ENCODE assay signal across 10 cellular contexts in the genomic region with DNA sequence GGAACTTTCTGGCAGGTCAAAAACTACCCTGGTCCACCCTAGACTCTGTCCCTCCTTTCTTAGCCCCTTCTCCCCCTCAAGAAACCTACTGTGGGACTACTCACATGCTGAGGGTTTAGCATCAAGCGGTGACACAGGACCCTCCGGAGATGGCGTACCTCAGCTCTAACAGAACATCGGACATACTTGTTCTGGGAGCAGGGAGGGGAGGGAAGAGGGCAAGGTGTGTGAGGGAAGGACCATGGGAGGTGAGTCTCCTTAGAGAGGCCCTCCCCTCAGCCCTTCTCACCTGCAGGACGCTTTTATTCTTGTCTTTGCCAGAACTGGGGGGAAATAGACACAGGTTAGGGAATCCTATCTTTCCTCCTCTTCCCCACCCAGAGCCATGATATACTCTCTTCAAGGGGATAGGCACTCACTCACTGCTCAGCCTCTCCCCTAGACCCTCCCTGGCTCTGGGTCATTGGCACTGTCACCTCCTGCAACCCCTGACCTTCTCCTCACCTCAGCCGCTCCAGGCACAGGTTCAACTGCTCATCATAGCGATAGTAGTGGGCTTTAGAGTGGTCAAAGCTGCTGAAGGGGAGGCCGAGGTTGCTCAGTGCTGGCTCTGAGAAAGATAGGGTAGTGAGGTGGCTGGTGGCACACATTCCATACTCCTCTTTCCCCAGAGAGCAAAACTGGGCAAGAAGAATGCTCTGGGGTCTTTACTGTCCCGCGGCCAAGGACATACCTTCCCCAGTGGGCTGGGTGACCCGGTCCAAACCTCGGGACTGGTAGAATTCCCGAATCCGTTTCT. TPM values are rescaled to one million over a fixed set of nuclear protein-coding genes. Genes with fewer than 3 reads are reported as not detected.
A peak's percentile ranks its signal among the peaks of the same experiment; 100 is the strongest.
DNase-seq lines count a peak whose midpoint lies in the region; ATAC-seq and TF ChIP-seq lines count a peak whose summit lies in the region.
"Had no signal": no experiment of that assay in that cellular context is flagged by ENCODE, and none has a peak within 500 bp of the region (broad histone marks: within the 10 kb centered on the region; RNA-seq: fewer than 3 reads in every experiment).

No MANE protein-coding gene starts in this region.

- H3K9me2 ChIP-seq in DOHH2 (replicated peaks; ENCODE audit: control insufficient read depth, low read length) = no peaks in the 10 kb centered on the region

- peaks cover 41% of the 10 kb centered on the region for H3K4me1 Mint-ChIP-seq in T-helper 17 cell

- peaks cover 29% of the 10 kb centered on the region for H3K27me3 ChIP-seq in DOHH2 (ENCODE audit: control insufficient read depth, low read length)
- H3K27me3 ChIP-seq in skeletal muscle tissue (ENCODE audit: control insufficient read depth in 3 of 3, insufficient read depth in 3 of 3, low read length in 3 of 3) = peaks cover 31 to 53% (median 36%) of the 10 kb centered on the region in 3 donors
- H3K27me3 ChIP-seq in esophagus squamous epithelium = peaks cover 0 to 56% (median 0%) of the 10 kb centered on the region in 4 donors

- peaks cover 41% of the 10 kb centered on the region for H3K4me1 ChIP-seq in DOHH2 (ENCODE audit: control insufficient read depth, low read length)
- peaks cover 24 to 31% (median 26%) of the 10 kb centered on the region in 3 donors for H3K4me1 ChIP-seq in skeletal muscle tissue (ENCODE audit: control insufficient read depth in 3 of 3, insufficient read depth in 3 of 3, low read length in 3 of 3)
- H3K4me1 ChIP-seq in esophagus squamous epithelium = peaks cover 32 to 61% (median 37%) of the 10 kb centered on the region in 3 donors

- H3K9ac ChIP-seq in skeletal muscle tissue (ENCODE audit: low read depth in 1 of 3, low read length in 3 of 3) = peak overlapping the region in 1 of 3 donors; percentile 25

- no peaks in the 10 kb centered on the region for H4K20me1 ChIP-seq in DOHH2 (ENCODE audit: control insufficient read depth, insufficient read depth, low read depth, low read length)

- no peak for ATAC-seq in T-helper 17 cell

- H3K4me3 ChIP-seq in DOHH2 (ENCODE audit: low read length) = 0 out of 2 replicates have a peak overlapping the region, but pooled peaks have one; percentile 4
- H3K4me3 ChIP-seq in fibroblast of villous mesenchyme (ENCODE audit: low read depth, low read length) = peak overlapping the region; percentile 40
- peak overlapping the region; percentile 3 to 29 (median 7) for H3K4me3 ChIP-seq in skeletal muscle tissue (ENCODE audit: low read length in 3 of 3)
- H3K4me3 ChIP-seq in esophagus squamous epithelium = peak overlapping the region in 2 of 4 donors; percentile 69 to 86

- peaks cover 13% of the 10 kb centered on the region for H3K79me2 ChIP-seq in DOHH2 (ENCODE audit: control insufficient read depth, low read length)

- peak overlapping the region; percentile 56 for H3K27ac Mint-ChIP-seq in T-helper 17 cell

- TF ChIP-seq CTCF in DOHH2 (IDR thresholded peaks at IDR 0.05; ENCODE audit: low read depth, low read length, poor library complexity, severe bottlenecking) = no peak
- TF ChIP-seq CTCF in fibroblast of villous mesenchyme (IDR thresholded peaks at IDR 0.05; ENCODE audit: insufficient read depth, low read depth, low read length) = no peak
- TF ChIP-seq CTCF in esophagus squamous epithelium (IDR thresholded peaks at IDR 0.05) = no peak

- peaks cover 13% of the 10 kb centered on the region for H3K36me3 Mint-ChIP-seq in T-helper 17 cell (ENCODE audit: low read depth)

- no peak overlapping the region for H3K27ac ChIP-seq in DOHH2 (ENCODE audit: low read depth, low read length)
- H3K27ac ChIP-seq in skeletal muscle tissue (ENCODE audit: low read depth, low read length) = no peak overlapping the region
- no peak overlapping the region for H3K27ac ChIP-seq in esophagus squamous epithelium

- H3K9me3 ChIP-seq in DOHH2 (ENCODE audit: control insufficient read depth, insufficient read depth, low read length) (no peaks in the 10 kb centered on the region), T-helper 17 cell (ENCODE audit: control insufficient read depth, low read length, poor library complexity, severe bottlenecking) (no peaks in the 10 kb centered on the region), skeletal muscle tissue (ENCODE audit: control insufficient read depth in 3 of 3, low read length in 3 of 3) (no peaks in the 10 kb centered on the region), esophagus squamous epithelium (no peaks in the 10 kb centered on the region)
- H3K9me3 ChIP-seq: adrenal gland had no signal

- DNase-seq in T-helper 17 cell (no peak), fibroblast of villous mesenchyme (ENCODE audit: low read depth) (no peak), NOMO-1 treated with DMSO at 0.1 percent for 48 hours (lab: John Stamatoyannopoulos, UW; ENCODE audit: unreplicated experiment) (no peak), NCI-H774 (lab: John Stamatoyannopoulos, UW) (no peak), esophagus squamous epithelium (lab: John Stamatoyannopoulos, UW) (no peak)
- DNase-seq: NCI-H1436; stimulated activated naive CD4-positive, alpha-beta T cell treated with Interleukin-2 at 50 U/mL for 16 hours had no signal

- H3F3A ChIP-seq in DOHH2 (ENCODE audit: control insufficient read depth, insufficient read depth) = 0 out of 2 replicates have a peak, but pooled peaks cover 3% of the 10 kb centered on the region

- H3K36me3 ChIP-seq in DOHH2 (ENCODE audit: control insufficient read depth, low read length) (peaks cover 14% of the 10 kb centered on the region), skeletal muscle tissue (ENCODE audit: control insufficient read depth in 3 of 3, insufficient read depth in 3 of 3, low read length in 3 of 3) (peaks cover 16 to 19% (median 18%) of the 10 kb centered on the region in 3 donors), esophagus squamous epithelium (peaks cover 0 to 23% (median 9%) of the 10 kb centered on the region in 3 donors)

- TF ChIP-seq POLR2A in esophagus squamous epithelium (IDR thresholded peaks at IDR 0.05) = no peak

- intact Hi-C loops in esophagus squamous epithelium (cut with DNase I) = no loop called here

- H3K4me3 Mint-ChIP-seq in T-helper 17 cell = no peak overlapping the region

- H3K27me3 Mint-ChIP-seq in T-helper 17 cell = peaks cover 50% of the 10 kb centered on the region

- 90 to 92% methylated on average over 12 to 13 of the region's 14 CpGs for WGBS in esophagus squamous epithelium, 2 donors

- peak overlapping the region; percentile 71 for H3K4me2 ChIP-seq in DOHH2 (ENCODE audit: low read length)

RNA-seq across cellular contexts. Expression of a gene that starts 1.8 kb away (rescaled TPM):
- 10 to 100 TPM; 28.2 to 31.5 TPM for total RNA-seq in T-helper 17 cell
- 21.6 and 23.7 TPM in 2 replicates for total RNA-seq in fibroblast of villous mesenchyme
- 6.8 TPM for total RNA-seq in skeletal muscle tissue
- total RNA-seq in esophagus squamous epithelium = 10 to 100 TPM in 3 of 4 donors, 1 to 10 TPM in 1; 4.4 to 16.2 (median 14.7) TPM

RNA-seq across cellular contexts. Expression of a gene that starts 6.2 kb away (rescaled TPM):
- total RNA-seq in T-helper 17 cell (under 1 TPM in 1 of 2 donors, not detected in 1; 0.26 TPM), fibroblast of villous mesenchyme (1.3 and 2.9 TPM in 2 replicates), skeletal muscle tissue (not detected), esophagus squamous epithelium (under 1 TPM in 2 of 4 donors, not detected in 2; 0.38 to 0.57 TPM)

RNA-seq across cellular contexts. Expression of a gene that starts 8.6 kb away (rescaled TPM):
- total RNA-seq in T-helper 17 cell (1 to 10 TPM in 1 of 2 donors, under 1 TPM in 1; 0.16 to 1.5 TPM), fibroblast of villous mesenchyme (not detected in 2 replicates), skeletal muscle tissue (not detected), esophagus squamous epithelium (not detected)

RNA-seq across cellular contexts. Expression of a gene that starts 20.4 kb away (rescaled TPM):
- total RNA-seq in T-helper 17 cell (under 1 TPM in 1 of 2 donors, not detected in 1; 0.23 TPM), fibroblast of villous mesenchyme (not detected in 2 replicates), skeletal muscle tissue (not detected), esophagus squamous epithelium (10 to 100 TPM in 1 of 4 donors, 1 to 10 TPM in 3; 3.8 to 13.3 (median 5.7) TPM)

RNA-seq across cellular contexts. Expression of a gene that starts 22.8 kb away (rescaled TPM):
- total RNA-seq in T-helper 17 cell (10 to 100 TPM; 32.3 to 36.6 TPM), fibroblast of villous mesenchyme (8.6 and 14.8 TPM in 2 replicates), skeletal muscle tissue (4.2 TPM), esophagus squamous epithelium (10 to 100 TPM; 11.2 to 27.7 (median 17.5) TPM)
